In the genomic region with DNA sequence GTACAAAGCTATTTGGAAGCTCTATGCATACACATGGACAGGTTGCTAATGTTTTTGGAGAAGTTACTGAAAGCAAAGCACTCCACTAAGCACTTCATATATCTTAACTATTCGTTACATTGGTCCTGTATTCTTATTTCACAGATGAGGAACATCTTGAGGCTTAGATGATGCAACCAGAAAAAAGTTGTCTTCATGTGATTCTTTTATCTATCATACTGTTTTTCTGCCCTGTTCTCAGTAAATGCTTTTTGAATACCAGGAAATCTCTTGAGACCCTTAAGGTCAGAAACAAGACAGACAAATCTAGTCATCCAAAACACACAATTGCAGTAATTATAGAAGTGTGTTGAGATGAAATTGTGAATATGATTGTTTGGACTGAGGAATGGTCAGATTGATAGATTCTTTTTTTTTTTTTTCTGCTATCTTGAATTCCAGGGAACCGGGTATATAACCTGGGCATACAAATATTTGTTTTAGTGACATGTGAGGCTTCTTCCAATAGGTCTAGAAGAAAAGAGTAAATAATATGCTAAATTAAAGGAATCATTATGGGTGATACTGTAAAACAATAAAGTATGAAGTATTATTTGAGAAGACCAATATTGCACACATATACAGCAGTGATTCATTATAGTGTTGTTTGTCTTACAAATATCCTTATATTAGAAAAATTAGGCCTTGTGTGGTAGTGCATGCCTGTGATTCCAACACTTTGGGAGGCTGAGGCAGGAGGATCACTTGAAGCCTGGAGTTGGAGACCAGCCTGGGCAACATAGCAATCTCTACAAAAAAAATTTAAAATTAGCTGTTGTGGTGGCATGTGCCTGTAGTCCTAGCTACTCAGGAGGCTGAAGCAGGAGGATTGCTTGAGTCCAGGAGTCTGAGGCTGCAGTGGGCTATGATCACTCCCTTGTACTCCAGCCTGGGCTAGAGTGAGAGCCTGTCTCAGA, we compare ENCODE assay signal across 1 cellular context.
TF ChIP-seq lines count a peak whose summit lies in the region.

No MANE protein-coding gene starts in this region.

TF ChIP-seq in K562, 482 proteins besides CTCF, POLR2A, EP300 and RAD21 (continued from another document and continues in another):
- TF ChIP-seq, protein P1, sequence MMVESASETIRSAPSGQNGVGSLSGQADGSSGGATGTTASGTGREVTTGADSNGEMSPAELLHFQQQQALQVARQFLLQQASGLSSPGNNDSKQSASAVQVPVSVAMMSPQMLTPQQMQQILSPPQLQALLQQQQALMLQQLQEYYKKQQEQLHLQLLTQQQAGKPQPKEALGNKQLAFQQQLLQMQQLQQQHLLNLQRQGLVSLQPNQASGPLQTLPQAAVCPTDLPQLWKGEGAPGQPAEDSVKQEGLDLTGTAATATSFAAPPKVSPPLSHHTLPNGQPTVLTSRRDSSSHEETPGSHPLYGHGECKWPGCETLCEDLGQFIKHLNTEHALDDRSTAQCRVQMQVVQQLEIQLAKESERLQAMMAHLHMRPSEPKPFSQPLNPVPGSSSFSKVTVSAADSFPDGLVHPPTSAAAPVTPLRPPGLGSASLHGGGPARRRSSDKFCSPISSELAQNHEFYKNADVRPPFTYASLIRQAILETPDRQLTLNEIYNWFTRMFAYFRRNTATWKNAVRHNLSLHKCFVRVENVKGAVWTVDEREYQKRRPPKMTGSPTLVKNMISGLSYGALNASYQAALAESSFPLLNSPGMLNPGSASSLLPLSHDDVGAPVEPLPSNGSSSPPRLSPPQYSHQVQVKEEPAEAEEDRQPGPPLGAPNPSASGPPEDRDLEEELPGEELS (CRISPR knock-in tag; IDR thresholded peaks at IDR 0.05; ENCODE audit: borderline replicate concordance): no peak
- TF ChIP-seq NELFE (IDR thresholded peaks at IDR 0.05; ENCODE audit: insufficient read depth, insufficient read length): no peak
- TF ChIP-seq SMARCA5 (IDR thresholded peaks at IDR 0.05): no peak
- no peak for TF ChIP-seq BRD4 (IDR thresholded peaks at IDR 0.05)
- TF ChIP-seq ZNF77 (CRISPR knock-in tag; IDR thresholded peaks at IDR 0.05): no peak
- no peak for TF ChIP-seq SMC3 (conservative IDR thresholded peaks at IDR 0.05; ENCODE audit: insufficient read depth, low read depth, low read length)
- TF ChIP-seq, protein P2, sequence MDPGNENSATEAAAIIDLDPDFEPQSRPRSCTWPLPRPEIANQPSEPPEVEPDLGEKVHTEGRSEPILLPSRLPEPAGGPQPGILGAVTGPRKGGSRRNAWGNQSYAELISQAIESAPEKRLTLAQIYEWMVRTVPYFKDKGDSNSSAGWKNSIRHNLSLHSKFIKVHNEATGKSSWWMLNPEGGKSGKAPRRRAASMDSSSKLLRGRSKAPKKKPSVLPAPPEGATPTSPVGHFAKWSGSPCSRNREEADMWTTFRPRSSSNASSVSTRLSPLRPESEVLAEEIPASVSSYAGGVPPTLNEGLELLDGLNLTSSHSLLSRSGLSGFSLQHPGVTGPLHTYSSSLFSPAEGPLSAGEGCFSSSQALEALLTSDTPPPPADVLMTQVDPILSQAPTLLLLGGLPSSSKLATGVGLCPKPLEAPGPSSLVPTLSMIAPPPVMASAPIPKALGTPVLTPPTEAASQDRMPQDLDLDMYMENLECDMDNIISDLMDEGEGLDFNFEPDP (CRISPR knock-in tag; IDR thresholded peaks at IDR 0.05): no peak
- TF ChIP-seq ZNF444 (CRISPR knock-in tag; IDR thresholded peaks at IDR 0.05): no peak
- TF ChIP-seq, protein P3, sequence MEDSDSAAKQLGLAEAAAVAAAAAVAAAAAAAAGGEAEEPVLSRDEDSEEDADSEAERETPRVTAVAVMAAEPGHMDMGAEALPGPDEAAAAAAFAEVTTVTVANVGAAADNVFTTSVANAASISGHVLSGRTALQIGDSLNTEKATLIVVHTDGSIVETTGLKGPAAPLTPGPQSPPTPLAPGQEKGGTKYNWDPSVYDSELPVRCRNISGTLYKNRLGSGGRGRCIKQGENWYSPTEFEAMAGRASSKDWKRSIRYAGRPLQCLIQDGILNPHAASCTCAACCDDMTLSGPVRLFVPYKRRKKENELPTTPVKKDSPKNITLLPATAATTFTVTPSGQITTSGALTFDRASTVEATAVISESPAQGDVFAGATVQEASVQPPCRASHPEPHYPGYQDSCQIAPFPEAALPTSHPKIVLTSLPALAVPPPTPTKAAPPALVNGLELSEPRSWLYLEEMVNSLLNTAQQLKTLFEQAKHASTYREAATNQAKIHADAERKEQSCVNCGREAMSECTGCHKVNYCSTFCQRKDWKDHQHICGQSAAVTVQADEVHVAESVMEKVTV (CRISPR knock-in tag; IDR thresholded peaks at IDR 0.05): no peak
- TF ChIP-seq ZFX (CRISPR knock-in tag; IDR thresholded peaks at IDR 0.05): no peak
- TF ChIP-seq RAD51 (IDR thresholded peaks at IDR 0.05; ENCODE audit: borderline replicate concordance, low read depth): no peak
- no peak for TF ChIP-seq CBFB (CRISPR knock-in tag; IDR thresholded peaks at IDR 0.05)
- no peak for TF ChIP-seq HNRNPH1 (optimal IDR thresholded peaks at IDR 0.05; ENCODE audit: low read depth, low read length)
- TF ChIP-seq ARHGAP35 (IDR thresholded peaks at IDR 0.05; ENCODE audit: partially characterized antibody): no peak
- no peak for TF ChIP-seq RBBP5 (IDR thresholded peaks at IDR 0.05; ENCODE audit: borderline replicate concordance, insufficient read depth, low read length, poor library complexity, severe bottlenecking)
- no peak for TF ChIP-seq KAT7 (CRISPR knock-in tag; IDR thresholded peaks at IDR 0.05; ENCODE audit: borderline replicate concordance)
- TF ChIP-seq ZNF347 (CRISPR knock-in tag; IDR thresholded peaks at IDR 0.05; ENCODE audit: low read depth): no peak
- TF ChIP-seq TARDBP (IDR thresholded peaks at IDR 0.05): no peak
- TF ChIP-seq NCOA4 (IDR thresholded peaks at IDR 0.05; ENCODE audit: partially characterized antibody): no peak
- TF ChIP-seq, protein P4, sequence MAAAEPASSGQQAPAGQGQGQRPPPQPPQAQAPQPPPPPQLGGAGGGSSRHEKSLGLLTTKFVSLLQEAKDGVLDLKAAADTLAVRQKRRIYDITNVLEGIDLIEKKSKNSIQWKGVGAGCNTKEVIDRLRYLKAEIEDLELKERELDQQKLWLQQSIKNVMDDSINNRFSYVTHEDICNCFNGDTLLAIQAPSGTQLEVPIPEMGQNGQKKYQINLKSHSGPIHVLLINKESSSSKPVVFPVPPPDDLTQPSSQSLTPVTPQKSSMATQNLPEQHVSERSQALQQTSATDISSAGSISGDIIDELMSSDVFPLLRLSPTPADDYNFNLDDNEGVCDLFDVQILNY (CRISPR knock-in tag; IDR thresholded peaks at IDR 0.05): no peak
- TF ChIP-seq BMI1 (IDR thresholded peaks at IDR 0.05; ENCODE audit: low read length): no peak
- no peak for TF ChIP-seq HDAC6 (IDR thresholded peaks at IDR 0.05; ENCODE audit: low read depth, low read length)
- no peak for TF ChIP-seq ELF4 (CRISPR knock-in tag; IDR thresholded peaks at IDR 0.05)
- TF ChIP-seq, protein P5, sequence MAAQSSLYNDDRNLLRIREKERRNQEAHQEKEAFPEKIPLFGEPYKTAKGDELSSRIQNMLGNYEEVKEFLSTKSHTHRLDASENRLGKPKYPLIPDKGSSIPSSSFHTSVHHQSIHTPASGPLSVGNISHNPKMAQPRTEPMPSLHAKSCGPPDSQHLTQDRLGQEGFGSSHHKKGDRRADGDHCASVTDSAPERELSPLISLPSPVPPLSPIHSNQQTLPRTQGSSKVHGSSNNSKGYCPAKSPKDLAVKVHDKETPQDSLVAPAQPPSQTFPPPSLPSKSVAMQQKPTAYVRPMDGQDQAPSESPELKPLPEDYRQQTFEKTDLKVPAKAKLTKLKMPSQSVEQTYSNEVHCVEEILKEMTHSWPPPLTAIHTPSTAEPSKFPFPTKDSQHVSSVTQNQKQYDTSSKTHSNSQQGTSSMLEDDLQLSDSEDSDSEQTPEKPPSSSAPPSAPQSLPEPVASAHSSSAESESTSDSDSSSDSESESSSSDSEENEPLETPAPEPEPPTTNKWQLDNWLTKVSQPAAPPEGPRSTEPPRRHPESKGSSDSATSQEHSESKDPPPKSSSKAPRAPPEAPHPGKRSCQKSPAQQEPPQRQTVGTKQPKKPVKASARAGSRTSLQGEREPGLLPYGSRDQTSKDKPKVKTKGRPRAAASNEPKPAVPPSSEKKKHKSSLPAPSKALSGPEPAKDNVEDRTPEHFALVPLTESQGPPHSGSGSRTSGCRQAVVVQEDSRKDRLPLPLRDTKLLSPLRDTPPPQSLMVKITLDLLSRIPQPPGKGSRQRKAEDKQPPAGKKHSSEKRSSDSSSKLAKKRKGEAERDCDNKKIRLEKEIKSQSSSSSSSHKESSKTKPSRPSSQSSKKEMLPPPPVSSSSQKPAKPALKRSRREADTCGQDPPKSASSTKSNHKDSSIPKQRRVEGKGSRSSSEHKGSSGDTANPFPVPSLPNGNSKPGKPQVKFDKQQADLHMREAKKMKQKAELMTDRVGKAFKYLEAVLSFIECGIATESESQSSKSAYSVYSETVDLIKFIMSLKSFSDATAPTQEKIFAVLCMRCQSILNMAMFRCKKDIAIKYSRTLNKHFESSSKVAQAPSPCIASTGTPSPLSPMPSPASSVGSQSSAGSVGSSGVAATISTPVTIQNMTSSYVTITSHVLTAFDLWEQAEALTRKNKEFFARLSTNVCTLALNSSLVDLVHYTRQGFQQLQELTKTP (IDR thresholded peaks at IDR 0.05; ENCODE audit: low read depth in 1 of 2, partially characterized antibody in 2 of 2): peak in 1 of 2 experiments; percentile 45
- TF ChIP-seq TEAD1 (CRISPR knock-in tag; IDR thresholded peaks at IDR 0.05): no peak
- no peak for TF ChIP-seq PHB2 (IDR thresholded peaks at IDR 0.05; ENCODE audit: low read depth)
- TF ChIP-seq GABPA (tag; conservative IDR thresholded peaks at IDR 0.05; ENCODE audit: low read depth): no peak
- TF ChIP-seq MAFF (IDR thresholded peaks at IDR 0.05; ENCODE audit: low read length): no peak
- TF ChIP-seq, protein P6, sequence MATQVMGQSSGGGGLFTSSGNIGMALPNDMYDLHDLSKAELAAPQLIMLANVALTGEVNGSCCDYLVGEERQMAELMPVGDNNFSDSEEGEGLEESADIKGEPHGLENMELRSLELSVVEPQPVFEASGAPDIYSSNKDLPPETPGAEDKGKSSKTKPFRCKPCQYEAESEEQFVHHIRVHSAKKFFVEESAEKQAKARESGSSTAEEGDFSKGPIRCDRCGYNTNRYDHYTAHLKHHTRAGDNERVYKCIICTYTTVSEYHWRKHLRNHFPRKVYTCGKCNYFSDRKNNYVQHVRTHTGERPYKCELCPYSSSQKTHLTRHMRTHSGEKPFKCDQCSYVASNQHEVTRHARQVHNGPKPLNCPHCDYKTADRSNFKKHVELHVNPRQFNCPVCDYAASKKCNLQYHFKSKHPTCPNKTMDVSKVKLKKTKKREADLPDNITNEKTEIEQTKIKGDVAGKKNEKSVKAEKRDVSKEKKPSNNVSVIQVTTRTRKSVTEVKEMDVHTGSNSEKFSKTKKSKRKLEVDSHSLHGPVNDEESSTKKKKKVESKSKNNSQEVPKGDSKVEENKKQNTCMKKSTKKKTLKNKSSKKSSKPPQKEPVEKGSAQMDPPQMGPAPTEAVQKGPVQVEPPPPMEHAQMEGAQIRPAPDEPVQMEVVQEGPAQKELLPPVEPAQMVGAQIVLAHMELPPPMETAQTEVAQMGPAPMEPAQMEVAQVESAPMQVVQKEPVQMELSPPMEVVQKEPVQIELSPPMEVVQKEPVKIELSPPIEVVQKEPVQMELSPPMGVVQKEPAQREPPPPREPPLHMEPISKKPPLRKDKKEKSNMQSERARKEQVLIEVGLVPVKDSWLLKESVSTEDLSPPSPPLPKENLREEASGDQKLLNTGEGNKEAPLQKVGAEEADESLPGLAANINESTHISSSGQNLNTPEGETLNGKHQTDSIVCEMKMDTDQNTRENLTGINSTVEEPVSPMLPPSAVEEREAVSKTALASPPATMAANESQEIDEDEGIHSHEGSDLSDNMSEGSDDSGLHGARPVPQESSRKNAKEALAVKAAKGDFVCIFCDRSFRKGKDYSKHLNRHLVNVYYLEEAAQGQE (CRISPR knock-in tag; IDR thresholded peaks at IDR 0.05; ENCODE audit: low read depth): no peak
- TF ChIP-seq ZNF121 (CRISPR knock-in tag; conservative IDR thresholded peaks at IDR 0.05): no peak
- TF ChIP-seq ZNF79 (CRISPR knock-in tag; IDR thresholded peaks at IDR 0.05; ENCODE audit: low read depth): no peak
- no peak for TF ChIP-seq MEF2A (IDR thresholded peaks at IDR 0.05; ENCODE audit: control insufficient read depth, low read depth, low read length)
- TF ChIP-seq, protein P7, sequence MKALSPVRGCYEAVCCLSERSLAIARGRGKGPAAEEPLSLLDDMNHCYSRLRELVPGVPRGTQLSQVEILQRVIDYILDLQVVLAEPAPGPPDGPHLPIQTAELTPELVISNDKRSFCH (CRISPR knock-in tag; IDR thresholded peaks at IDR 0.05): no peak
- TF ChIP-seq, protein P7 (tag; IDR thresholded peaks at IDR 0.05): no peak
- TF ChIP-seq, protein P8, sequence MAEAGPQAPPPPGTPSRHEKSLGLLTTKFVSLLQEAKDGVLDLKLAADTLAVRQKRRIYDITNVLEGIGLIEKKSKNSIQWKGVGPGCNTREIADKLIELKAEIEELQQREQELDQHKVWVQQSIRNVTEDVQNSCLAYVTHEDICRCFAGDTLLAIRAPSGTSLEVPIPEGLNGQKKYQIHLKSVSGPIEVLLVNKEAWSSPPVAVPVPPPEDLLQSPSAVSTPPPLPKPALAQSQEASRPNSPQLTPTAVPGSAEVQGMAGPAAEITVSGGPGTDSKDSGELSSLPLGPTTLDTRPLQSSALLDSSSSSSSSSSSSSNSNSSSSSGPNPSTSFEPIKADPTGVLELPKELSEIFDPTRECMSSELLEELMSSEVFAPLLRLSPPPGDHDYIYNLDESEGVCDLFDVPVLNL (CRISPR knock-in tag; IDR thresholded peaks at IDR 0.05; ENCODE audit: low read depth): no peak
- TF ChIP-seq, protein P9, sequence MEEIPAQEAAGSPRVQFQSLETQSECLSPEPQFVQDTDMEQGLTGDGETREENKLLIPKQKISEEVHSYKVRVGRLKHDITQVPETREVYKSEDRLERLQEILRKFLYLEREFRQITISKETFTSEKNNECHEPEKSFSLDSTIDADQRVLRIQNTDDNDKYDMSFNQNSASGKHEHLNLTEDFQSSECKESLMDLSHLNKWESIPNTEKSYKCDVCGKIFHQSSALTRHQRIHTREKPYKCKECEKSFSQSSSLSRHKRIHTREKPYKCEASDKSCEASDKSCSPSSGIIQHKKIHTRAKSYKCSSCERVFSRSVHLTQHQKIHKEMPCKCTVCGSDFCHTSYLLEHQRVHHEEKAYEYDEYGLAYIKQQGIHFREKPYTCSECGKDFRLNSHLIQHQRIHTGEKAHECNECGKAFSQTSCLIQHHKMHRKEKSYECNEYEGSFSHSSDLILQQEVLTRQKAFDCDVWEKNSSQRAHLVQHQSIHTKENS (CRISPR knock-in tag; IDR thresholded peaks at IDR 0.05): no peak
